Comparison of ENCODE assay signal across 11 cellular contexts in genomic region chr7:80637911-80638765, GRCh38. TPM values are rescaled to one million over a fixed set of nuclear protein-coding genes. Genes with fewer than 3 reads are reported as not detected.
DNase-seq lines count a peak whose midpoint lies in the region; ATAC-seq, FAIRE-seq and TF ChIP-seq lines count a peak whose summit lies in the region.
"Had no signal": no experiment of that assay in that cellular context is flagged by ENCODE, and none has a peak within 500 bp of the region (broad histone marks: within the 10 kb centered on the region; RNA-seq: fewer than 3 reads in every experiment).

TSS of gene CD36 (plus strand) at chr7:80638642. CDS start at chr7:80646741, 8,099 bp downstream.

- no peak within 1 kb of the TSS for H3K27ac ChIP-seq in endothelial cell of umbilical vein (ENCODE audit: insufficient read depth, low read depth, low read length)
- H3K27ac ChIP-seq in psoas muscle, result peak within 1 kb of the TSS; percentile 92
- no peak within 1 kb of the TSS for H3K27ac ChIP-seq in ovary

- peak; percentile 18 for FAIRE-seq in endothelial cell of umbilical vein (lab: Jason Lieb, UNC)

- H3K36me3 ChIP-seq in endothelial cell of umbilical vein (ENCODE audit: control insufficient read depth in 2 of 2, extremely low read depth in 1 of 2, insufficient read depth in 2 of 2, low read length in 2 of 2) (no peaks in the 10 kb centered on the region), psoas muscle (ENCODE audit: insufficient read depth in 1 of 2, low read depth in 1 of 2) (no peaks in the 10 kb centered on the region), ovary (no peaks in the 10 kb centered on the region)

- DNase-seq in endothelial cell of umbilical vein (ENCODE audit: low read depth, low spot score) (peak; percentile 51), psoas muscle (no peak), G401 (ENCODE audit: low spot score) (no peak), ovary (no peak), HuH-7.5 (ENCODE audit: low spot score) (no peak), nucleus accumbens (lab: John Stamatoyannopoulos, UW) (no peak)
- DNase-seq: DMS153, NCI-H774, retina had no signal

- TF ChIP-seq POLR2A in endothelial cell of umbilical vein (IDR thresholded peaks at IDR 0.05; ENCODE audit: low read depth, low read length) (no peak), ovary (IDR thresholded peaks at IDR 0.05) (no peak)

- no peaks in the 10 kb centered on the region for H3K9me3 ChIP-seq in endothelial cell of umbilical vein (replicated peaks; ENCODE audit: control insufficient read depth, insufficient read depth, low read length)
- no peaks in the 10 kb centered on the region for H3K9me3 ChIP-seq in psoas muscle
- H3K9me3 ChIP-seq in ovary, result no peaks in the 10 kb centered on the region

- CTCF ChIA-PET in endothelial cell of umbilical vein (lab: Charles Lee), result no interaction called here

- H3K4me3 ChIP-seq in endothelial cell of umbilical vein (replicated peaks in 1 of 3; ENCODE audit: insufficient read depth in 1 of 3, low read depth in 1 of 3, low read length in 3 of 3), result no peak within 1 kb of the TSS
- H3K4me3 ChIP-seq in psoas muscle, result peak within 1 kb of the TSS; percentile 57
- no peak within 1 kb of the TSS for H3K4me3 ChIP-seq in ovary

- H3K4me1 ChIP-seq in endothelial cell of umbilical vein (ENCODE audit: control insufficient read depth, extremely low read depth, insufficient read depth, low read length) (no peaks in the 10 kb centered on the region), psoas muscle (peaks cover 46% of the 10 kb centered on the region), ovary (ENCODE audit: insufficient read depth) (no peaks in the 10 kb centered on the region)

- WGBS in psoas muscle, 3 donors, result 46 to 56% (median 47%) methylated on average over 4 of the region's 4 CpGs
- WGBS in ovary, 3 donors, result 86 to 88% (median 87%) methylated on average over 4 of the region's 4 CpGs

- dilution Hi-C loops in endothelial cell of umbilical vein (cut with MboI; ENCODE audit: extremely low pct_ligation_motif_present, low sequenced_read_pairs), result no loop called here

- H3K79me2 ChIP-seq in endothelial cell of umbilical vein (ENCODE audit: control insufficient read depth, insufficient read depth, low read length), result no peaks in the 10 kb centered on the region

- H2AFZ ChIP-seq in endothelial cell of umbilical vein (ENCODE audit: low read depth, low read length), result no peak within 1 kb of the TSS

- no peak within 1 kb of the TSS for H3K4me2 ChIP-seq in endothelial cell of umbilical vein (ENCODE audit: insufficient read depth, low read length)

- no peaks in the 10 kb centered on the region for H3K9me1 ChIP-seq in endothelial cell of umbilical vein (replicated peaks; ENCODE audit: control insufficient read depth, extremely low read depth, insufficient read depth, low read length)

- POLR2A ChIA-PET in endothelial cell of umbilical vein (lab: Charles Lee), result no interaction called here

- no peak within 1 kb of the TSS for H3K9ac ChIP-seq in endothelial cell of umbilical vein (replicated peaks; ENCODE audit: extremely low read depth, insufficient read depth, low read length)

- H4K20me1 ChIP-seq in endothelial cell of umbilical vein (replicated peaks; ENCODE audit: control insufficient read depth, extremely low read depth, insufficient read depth, low read length), result no peaks in the 10 kb centered on the region

- in situ Hi-C loops in G401 (cut with HindIII; ENCODE audit: low sequenced_read_pairs), result no loop called here

- TF ChIP-seq EP300 in ovary (IDR thresholded peaks at IDR 0.05), result no peak

- H3K27me3 ChIP-seq in endothelial cell of umbilical vein (ENCODE audit: control insufficient read depth in 2 of 2, insufficient read depth in 2 of 2, low read length in 2 of 2) (no peaks in the 10 kb centered on the region), psoas muscle (ENCODE audit: insufficient read depth in 3 of 3, low read length in 2 of 3) (no peaks in the 10 kb centered on the region), ovary (no peaks in the 10 kb centered on the region)

- no peak for TF ChIP-seq CTCF in endothelial cell of umbilical vein (IDR thresholded peaks at IDR 0.05; ENCODE audit: extremely low read depth in 1 of 2, insufficient read depth in 1 of 2, low read depth in 1 of 2, low read length in 2 of 2)
- TF ChIP-seq CTCF in psoas muscle (IDR thresholded peaks at IDR 0.05), result no peak
- TF ChIP-seq CTCF in ovary (IDR thresholded peaks at IDR 0.05), result no peak

- ATAC-seq in GM18907 (IDR thresholded peaks at IDR 0.05; ENCODE audit: unreplicated experiment) (peak; percentile 80), HG03442 (IDR thresholded peaks at IDR 0.05; ENCODE audit: unreplicated experiment) (peak; percentile 75), psoas muscle (peak in 3 of 4 donors; percentile 20 to 36 (median 31))

- no TSS peak for BruUV-seq in endothelial cell of umbilical vein (replicated peaks; lab: Mats Ljungman, UMichigan)

- intact Hi-C loops in endothelial cell of umbilical vein (cut with micrococcal nuclease), result no loop called here
- intact Hi-C loops in psoas muscle (cut with DNase I), result loop anchor here in 1 of 2 donors (2.0 to 5.0 kb wide), 2 partner anchors 27 to 36 kb away; no protein-coding TSS in a partner anchor
- intact Hi-C loops in ovary (cut with DNase I), result no loop called here

TF ChIP-seq in endothelial cell of umbilical vein, 7 proteins besides CTCF, POLR2A, EP300 and RAD21:
- TF ChIP-seq, protein P1, sequence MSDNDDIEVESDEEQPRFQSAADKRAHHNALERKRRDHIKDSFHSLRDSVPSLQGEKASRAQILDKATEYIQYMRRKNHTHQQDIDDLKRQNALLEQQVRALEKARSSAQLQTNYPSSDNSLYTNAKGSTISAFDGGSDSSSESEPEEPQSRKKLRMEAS (IDR thresholded peaks at IDR 0.05; ENCODE audit: insufficient read depth, insufficient read length), result no peak
- no peak for TF ChIP-seq POLR2AphosphoS5 (IDR thresholded peaks at IDR 0.05; ENCODE audit: insufficient read depth, low read depth, low read length)
- no peak for TF ChIP-seq EZH2 (IDR thresholded peaks at IDR 0.05; ENCODE audit: borderline replicate concordance, low read depth, low read length, severe bottlenecking)
- TF ChIP-seq JUN (IDR thresholded peaks at IDR 0.05; ENCODE audit: borderline replicate concordance, insufficient read depth, insufficient read length, low read depth), result no peak
- no peak for TF ChIP-seq GATA2 (IDR thresholded peaks at IDR 0.05; ENCODE audit: insufficient read depth, insufficient read length, low read depth, low read length)
- no peak for TF ChIP-seq MYC (IDR thresholded peaks at IDR 0.05; ENCODE audit: low read depth, low read length)
- no peak for TF ChIP-seq FOS (IDR thresholded peaks at IDR 0.05; ENCODE audit: borderline replicate concordance, insufficient read depth, low read length)

RNA-seq across cellular contexts. Expression of gene CD36, which starts in this region (rescaled TPM):
- total RNA-seq in endothelial cell of umbilical vein, result 0.58 and 1.2 TPM in 2 replicates
- 0.57 and 0.87 TPM in 2 replicates for polyA plus RNA-seq in endothelial cell of umbilical vein
- 0.61 and 1.4 TPM in 2 replicates for polyA plus RNA-seq in endothelial cell of umbilical vein (2011; cell fraction: cytosol; rRNA removed)
- 2.7 and 3.0 TPM in 2 replicates for polyA plus RNA-seq in endothelial cell of umbilical vein (2011; cell fraction: nucleus; rRNA removed)
- polyA plus RNA-seq in endothelial cell of umbilical vein (2012), result 1.8 and 3.2 TPM in 2 replicates
- polyA minus RNA-seq in endothelial cell of umbilical vein, result 2.8 and 5.3 TPM in 2 replicates
- polyA minus RNA-seq in endothelial cell of umbilical vein (2011; cell fraction: cytosol; rRNA and poly(A)+ RNA removed), result not detected
- 11.1 and 13.1 TPM in 2 replicates for polyA minus RNA-seq in endothelial cell of umbilical vein (2011; cell fraction: nucleus; rRNA and poly(A)+ RNA removed)
- 100 to 1,000 TPM; 149 to 662 (median 240) TPM for total RNA-seq in psoas muscle
- polyA plus RNA-seq in psoas muscle, result 100 to 1,000 TPM; 166 to 273 (median 171) TPM
- not detected in 2 replicates for total RNA-seq in G401 (2014; rRNA removed; shearing (Covaris generic))
- total RNA-seq in ovary, result 10 to 100 TPM in 3 of 7 donors, 1 to 10 TPM in 4; 3.1 to 16.1 (median 8.9) TPM
- polyA plus RNA-seq in ovary, result 10 to 100 TPM in 1 of 2 donors, 1 to 10 TPM in 1; 9.1 to 55.4 TPM

Comparison
In these comparisons a context has a peak if more than half of its experiments do, and no peak if none do; other contexts are left out.
1. RNA of gene CD36 (total RNA-seq): 149 to 662 TPM in psoas muscle; 3.1 to 16.1 TPM in ovary, 0.58 to 1.2 TPM in endothelial cell of umbilical vein and not detected in G401; every median in the first group is over 4 times any median in the second.
2. Peak in every context shown above with its lines, with median percentiles within 50 percentile points of each other: ATAC-seq.